In genomic region chr7:112422842-112423496, GRCh38 we compare ENCODE assay signal across 8 cellular contexts. TPM values are rescaled to one million over a fixed set of nuclear protein-coding genes. Genes with fewer than 3 reads are reported as not detected.
DNase-seq lines count a peak whose midpoint lies in the region; ATAC-seq and TF ChIP-seq lines count a peak whose summit lies in the region.

No MANE protein-coding gene starts in this region.

- no peak overlapping the region for H3K4me3 ChIP-seq in right atrium auricular region
- no peak overlapping the region for H3K4me3 ChIP-seq in sigmoid colon

- WGBS in sigmoid colon, 2 donors = 39 to 60% methylated on average over 6 of the region's 6 CpGs

- H3K27me3 ChIP-seq in right atrium auricular region = no peaks in the 10 kb centered on the region
- no peaks in the 10 kb centered on the region for H3K27me3 ChIP-seq in sigmoid colon

- H3K9me3 ChIP-seq in right atrium auricular region (no peaks in the 10 kb centered on the region), sigmoid colon (no peaks in the 10 kb centered on the region)

- intact Hi-C loops in sigmoid colon (cut with DNase I) = no loop called here

- peak overlapping the region in 1 of 2 donors; percentile 48 for H3K27ac ChIP-seq in right atrium auricular region
- peak overlapping the region; percentile 4 to 69 (median 46) for H3K27ac ChIP-seq in sigmoid colon

- TF ChIP-seq CTCF in right atrium auricular region (IDR thresholded peaks at IDR 0.05) (no peak), sigmoid colon (IDR thresholded peaks at IDR 0.05) (no peak)

- peaks cover 0 to 13% of the 10 kb centered on the region in 2 donors for H3K4me1 ChIP-seq in right atrium auricular region
- H3K4me1 ChIP-seq in sigmoid colon = peaks cover 0 to 39% (median 32%) of the 10 kb centered on the region in 4 donors

- DNase-seq in DMS 273 treated with DMSO at 0.1 percent for 48 hours (lab: John Stamatoyannopoulos, UW) (peak; percentile 66), GOT3 (lab: John Stamatoyannopoulos, UW) (peak; percentile 30), NCI-H2227 (lab: John Stamatoyannopoulos, UW; ENCODE audit: unreplicated experiment) (peak; percentile 74), amniotic epithelial cell (ENCODE audit: low read depth) (peak; percentile 92), right atrium auricular region (ENCODE audit: low spot score) (peak; percentile 82), sigmoid colon (peak; percentile 78), NCI-H2196 treated with DMSO at 0.1 percent for 48 hours (lab: John Stamatoyannopoulos, UW; ENCODE audit: unreplicated experiment) (no peak)

- TF ChIP-seq EP300 in sigmoid colon (IDR thresholded peaks at IDR 0.05) = no peak

- TF ChIP-seq POLR2A in sigmoid colon (IDR thresholded peaks at IDR 0.05) = no peak

- no peak for ATAC-seq in HG03520 (IDR thresholded peaks at IDR 0.05; ENCODE audit: unreplicated experiment)

- H3K36me3 ChIP-seq in right atrium auricular region (no peaks in the 10 kb centered on the region), sigmoid colon (no peaks in the 10 kb centered on the region)

RNA-seq across cellular contexts. Expression of gene IFRD1, which starts 27.3 kb away (rescaled TPM):
- total RNA-seq in right atrium auricular region = 10 to 100 TPM; 11.2 to 25.5 TPM
- 10 to 100 TPM; 45.7 to 63.7 (median 49.7) TPM for total RNA-seq in sigmoid colon
- polyA plus RNA-seq in sigmoid colon = 10 to 100 TPM; 22.8 to 35.7 (median 34.4) TPM

RNA-seq across cellular contexts. Expression of gene LSMEM1, which starts 57.8 kb away (rescaled TPM):
- total RNA-seq in right atrium auricular region = 1 to 10 TPM; 1.0 to 1.7 TPM
- total RNA-seq in sigmoid colon = 1 to 10 TPM in 3 of 4 donors, under 1 TPM in 1; 0.82 to 3.9 (median 2.3) TPM
- 1 to 10 TPM in 2 of 3 donors, not detected in 1; 1.2 to 3.1 TPM for polyA plus RNA-seq in sigmoid colon
